9 cellular contexts compared by ENCODE assay signal in genomic region chr12:55739025-55739378, GRCh38. TPM values are rescaled to one million over a fixed set of nuclear protein-coding genes. Genes with fewer than 3 reads are reported as not detected.
DNase-seq lines count a peak whose midpoint lies in the region; ATAC-seq and TF ChIP-seq lines count a peak whose summit lies in the region.
"Had no signal": no experiment of that assay in that cellular context is flagged by ENCODE, and none has a peak within 500 bp of the region (broad histone marks: within the 10 kb centered on the region; RNA-seq: fewer than 3 reads in every experiment).

No MANE protein-coding gene starts in this region.

- H3K9me2 ChIP-seq in SK-N-SH (no peaks in the 10 kb centered on the region), PC-3 (replicated peaks; ENCODE audit: low read length) (no peaks in the 10 kb centered on the region)

- H3K4me3 ChIP-seq in SK-N-SH (ENCODE audit: low read depth in 2 of 2, low read length in 1 of 2): peak overlapping the region; percentile 66 to 98
- H3K4me3 ChIP-seq in PC-3 (ENCODE audit: low read length): peak overlapping the region; percentile 82; the same call in 1 of the 2 replicates
- H3K4me3 ChIP-seq in endocrine pancreas (ENCODE audit: control insufficient read depth, insufficient read depth, low read length): peak overlapping the region; percentile 88
- peak overlapping the region; percentile 64 for H3K4me3 ChIP-seq in psoas muscle

- H2AFZ ChIP-seq in SK-N-SH (ENCODE audit: low read depth): peak overlapping the region; percentile 100; the same call in 1 of the 2 replicates
- H2AFZ ChIP-seq in PC-3 (ENCODE audit: low read length): peak overlapping the region; percentile 95; the same call in 1 of the 2 replicates

- H3K36me3 ChIP-seq in SK-N-SH (replicated peaks in 1 of 2; ENCODE audit: control insufficient read depth in 1 of 2, insufficient read depth in 2 of 2, low read length in 1 of 2) (no peaks in the 10 kb centered on the region), PC-3 (ENCODE audit: low read depth, low read length) (no peaks in the 10 kb centered on the region; the same call in 1 of the 2 replicates), endocrine pancreas (ENCODE audit: control insufficient read depth, insufficient read depth, low read length) (no peaks in the 10 kb centered on the region), psoas muscle (ENCODE audit: insufficient read depth in 1 of 2, low read depth in 1 of 2) (no peaks in the 10 kb centered on the region)

- ATAC-seq in SK-N-SH treated with all-trans-retinoic acid at 6 μM for 48 hours: no peak
- ATAC-seq in PC-3: no peak
- ATAC-seq in psoas muscle: no peak
- no peak for ATAC-seq in HG03442 (IDR thresholded peaks at IDR 0.05; ENCODE audit: unreplicated experiment)

- H3K27me3 ChIP-seq in SK-N-SH (ENCODE audit: insufficient read depth) (no peaks in the 10 kb centered on the region), PC-3 (ENCODE audit: low read length) (no peaks in the 10 kb centered on the region), endocrine pancreas (ENCODE audit: control insufficient read depth, insufficient read depth, low read length) (no peaks in the 10 kb centered on the region), psoas muscle (ENCODE audit: insufficient read depth in 3 of 3, low read length in 2 of 3) (peaks cover 0 to 4% (median 0%) of the 10 kb centered on the region in 3 donors)

- POLR2A ChIA-PET in SK-N-SH (lab: Yijun Ruan, JAX): interaction anchor here (0.8 to 2.0 kb wide), 7 partner anchors 9 to 379 kb away, joined by 3 to 12 read pairs (median 4); partner anchors contain the start of genes DNAJC14, ORMDL2, RAB5B and SARNP
- POLR2A ChIA-PET in PC-3 (lab: Charles Lee; ENCODE audit: unreplicated experiment): interaction anchor here (1.6 kb wide), 1 partner anchor 10 kb away, joined by 6 read pairs; the partner anchor contains the start of gene CD63

- H3K4me2 ChIP-seq in SK-N-SH (peak overlapping the region; percentile 99; the same call in 1 of the 2 replicates), PC-3 (ENCODE audit: low read length) (peak overlapping the region; percentile 96)

- H3F3A ChIP-seq in SK-N-SH (replicated peaks; ENCODE audit: insufficient read depth) (peaks cover 17% of the 10 kb centered on the region), PC-3 (ENCODE audit: low read length, unreplicated experiment) (no peaks in the 10 kb centered on the region)

- no peaks in the 10 kb centered on the region for H3K79me2 ChIP-seq in SK-N-SH (ENCODE audit: insufficient read depth)
- H3K79me2 ChIP-seq in PC-3 (ENCODE audit: low read length): no peaks in the 10 kb centered on the region

- BruUV-seq in PC-3 (replicated peaks; lab: Mats Ljungman, UMichigan): no TSS peak

- H3K4me1 ChIP-seq in SK-N-SH (ENCODE audit: control insufficient read depth in 1 of 2, insufficient read depth in 2 of 2, low read depth in 1 of 2, low read length in 1 of 2) (peaks cover 9 to 24% of the 10 kb centered on the region in 2 experiments; a peak in 3 of 4 replicates), PC-3 (ENCODE audit: insufficient read depth, low read length) (peaks cover 16% of the 10 kb centered on the region), endocrine pancreas (ENCODE audit: control insufficient read depth, insufficient read depth, low read length) (no peaks in the 10 kb centered on the region), psoas muscle (peaks cover 4% of the 10 kb centered on the region)

- TF ChIP-seq CTCF in SK-N-SH (IDR thresholded peaks at IDR 0.05) (no peak), PC-3 (conservative IDR thresholded peaks at IDR 0.05; ENCODE audit: low read depth, low read length) (no peak), psoas muscle (IDR thresholded peaks at IDR 0.05) (no peak), GM13976 (IDR thresholded peaks at IDR 0.05; ENCODE audit: borderline replicate concordance, control extremely low read depth, extremely low read depth, insufficient read depth, missing control alignments) (no peak)

- CTCF ChIA-PET in SK-N-SH (lab: Yijun Ruan, JAX): interaction anchor here (0.7 to 14.4 kb wide), 45 partner anchors 9 to 302 kb away, joined by 3 to 358 read pairs (median 6); partner anchors contain the start of genes BLOC1S1, CD63, DNAJC14 and ORMDL2
- CTCF ChIA-PET in PC-3 (lab: Charles Lee): interaction anchor here (0.6 to 2.7 kb wide), 14 partner anchors 10 to 258 kb away, joined by 3 to 21 read pairs (median 6); partner anchors contain the start of genes CD63, ORMDL2, RAB5B and RDH5

- no peaks in the 10 kb centered on the region for H3K9me3 ChIP-seq in SK-N-SH
- no peaks in the 10 kb centered on the region for H3K9me3 ChIP-seq in PC-3 (ENCODE audit: low read length)
- no peaks in the 10 kb centered on the region for H3K9me3 ChIP-seq in endocrine pancreas (ENCODE audit: control insufficient read depth, low read length)
- no peaks in the 10 kb centered on the region for H3K9me3 ChIP-seq in psoas muscle

- TF ChIP-seq RAD21 in SK-N-SH (IDR thresholded peaks at IDR 0.05; ENCODE audit: low read length): no peak

- TF ChIP-seq EP300 in SK-N-SH (IDR thresholded peaks at IDR 0.05; ENCODE audit: borderline replicate concordance in 1 of 2, low read depth in 1 of 2, low read length in 1 of 2): no peak

- H3K27ac ChIP-seq in SK-N-SH (ENCODE audit: low read depth in 2 of 2, low read length in 1 of 2): peak overlapping the region; percentile 80 to 83; a peak in 2 of 4 replicates
- no peak overlapping the region for H3K27ac ChIP-seq in PC-3 (ENCODE audit: low read length)
- H3K27ac ChIP-seq in psoas muscle: no peak overlapping the region

- H4K20me1 ChIP-seq in SK-N-SH (ENCODE audit: insufficient read depth): no peaks in the 10 kb centered on the region
- H4K20me1 ChIP-seq in PC-3 (ENCODE audit: low read length): no peaks in the 10 kb centered on the region

- 87% methylated on average over 2 of the region's 2 CpGs for WGBS in SK-N-SH (ENCODE audit: low lambda C conversion rate)
- 76 to 87% (median 78%) methylated on average over 2 of the region's 2 CpGs for WGBS in psoas muscle, 3 donors

- no peak for DNase-seq in SK-N-SH
- no peak for DNase-seq in PC-3
- no peak for DNase-seq in psoas muscle
- no peak for DNase-seq in GM13976 (ENCODE audit: low spot score)
- DNase-seq in stimulated activated naive CD4-positive, alpha-beta T cell (lab: John Stamatoyannopoulos, UW): no peak
- DNase-seq: GOT3 had no signal

- H3K9ac ChIP-seq in SK-N-SH (no peak overlapping the region), PC-3 (ENCODE audit: low read length) (no peak overlapping the region), endocrine pancreas (ENCODE audit: control insufficient read depth, insufficient read depth, low read length) (no peak overlapping the region)

- in situ Hi-C loops in GM13976 (cut with MboI; ENCODE audit: low sequenced_read_pairs, unreplicated experiment): loop anchor here (10.0 kb wide), 2 partner anchors 206 to 296 kb away; no protein-coding TSS in a partner anchor

- intact Hi-C loops in PC-3 (cut with micrococcal nuclease) (loop anchor here (1.0 to 2.0 kb wide), 4 partner anchors 58 to 290 kb away; partner anchors contain the start of gene DGKA), psoas muscle (cut with DNase I) (loop anchor here (2.0 to 5.0 kb wide), 3 partner anchors 60 to 288 kb away; no protein-coding TSS in a partner anchor)

TF ChIP-seq in SK-N-SH, 30 proteins besides CTCF, POLR2A, EP300 and RAD21:
- TF ChIP-seq RFX5 (IDR thresholded peaks at IDR 0.05; ENCODE audit: low read length) (no peak), SIN3A (IDR thresholded peaks at IDR 0.05; ENCODE audit: borderline replicate concordance, low read depth, low read length) (no peak), GABPA (IDR thresholded peaks at IDR 0.05; ENCODE audit: low read depth) (no peak), YY1 (IDR thresholded peaks at IDR 0.05; ENCODE audit: low read depth) (no peak)

TF ChIP-seq in SK-N-SH treated with all-trans-retinoic acid at 6 μM for 48 hours, 23 proteins besides CTCF, POLR2A, EP300 and RAD21 (continues in another document):
- TF ChIP-seq RARB (CRISPR knock-in tag; IDR thresholded peaks at IDR 0.05): no peak

RNA-seq across cellular contexts. Expression of gene GDF11, which starts 3.9 kb away (rescaled TPM):
- polyA plus RNA-seq in SK-N-SH (2012; rRNA removed) (6.9 and 9.4 TPM in 2 replicates), psoas muscle (1 to 10 TPM in 2 of 3 donors, under 1 TPM in 1; 0.34 to 3.7 (median 2.3) TPM)
- polyA plus RNA-seq in SK-N-SH (2012; cell fraction: cytosol; rRNA removed): 5.3 and 8.8 TPM in 2 replicates
- polyA plus RNA-seq in SK-N-SH (2012; cell fraction: nucleus; rRNA removed): 7.2 and 8.0 TPM in 2 replicates
- total RNA-seq in PC-3 (2014; rRNA removed) (7.1 and 17.4 TPM in 2 replicates), psoas muscle (1 to 10 TPM in 3 of 4 donors, under 1 TPM in 1; 0.88 to 4.8 (median 1.4) TPM)

RNA-seq across cellular contexts. Expression of gene CD63, which starts 10.2 kb away (rescaled TPM):
- polyA plus RNA-seq in SK-N-SH (2012; rRNA removed) (1,022 and 1,465 TPM in 2 replicates), psoas muscle (1,000 to 10,000 TPM; 1,147 to 2,407 (median 1,257) TPM)
- 1,236 and 1,638 TPM in 2 replicates for polyA plus RNA-seq in SK-N-SH (2012; cell fraction: cytosol; rRNA removed)
- 454 and 623 TPM in 2 replicates for polyA plus RNA-seq in SK-N-SH (2012; cell fraction: nucleus; rRNA removed)
- total RNA-seq in PC-3 (2014; rRNA removed) (784 and 869 TPM in 2 replicates), psoas muscle (1,000 to 10,000 TPM in 2 of 4 donors, 100 to 1,000 TPM in 2; 592 to 1,401 (median 983) TPM)

RNA-seq across cellular contexts. Expression of gene RDH5, which starts 18.8 kb away (rescaled TPM):
- polyA plus RNA-seq in SK-N-SH (2012; rRNA removed): 5.2 and 5.4 TPM in 2 replicates
- 1.6 and 1.7 TPM in 2 replicates for polyA plus RNA-seq in SK-N-SH (2012; cell fraction: cytosol; rRNA removed)
- 46.0 and 49.7 TPM in 2 replicates for polyA plus RNA-seq in SK-N-SH (2012; cell fraction: nucleus; rRNA removed)
- 4.6 and 5.1 TPM in 2 replicates for total RNA-seq in PC-3 (2014; rRNA removed)
- total RNA-seq in psoas muscle: 10 to 100 TPM; 11.4 to 25.4 (median 16.0) TPM
- 10 to 100 TPM in 2 of 3 donors, 1 to 10 TPM in 1; 7.0 to 14.0 (median 11.9) TPM for polyA plus RNA-seq in psoas muscle

RNA-seq across cellular contexts. Expression of gene BLOC1S1, which starts 23.2 kb away (rescaled TPM):
- 277 and 331 TPM in 2 replicates for polyA plus RNA-seq in SK-N-SH (2012; rRNA removed)
- 243 and 313 TPM in 2 replicates for polyA plus RNA-seq in SK-N-SH (2012; cell fraction: cytosol; rRNA removed)
- polyA plus RNA-seq in SK-N-SH (2012; cell fraction: nucleus; rRNA removed): 89.7 and 130 TPM in 2 replicates
- 63.5 and 90.8 TPM in 2 replicates for total RNA-seq in PC-3 (2014; rRNA removed)
- 100 to 1,000 TPM; 127 to 193 (median 165) TPM for total RNA-seq in psoas muscle
- 100 to 1,000 TPM; 185 to 260 (median 228) TPM for polyA plus RNA-seq in psoas muscle

RNA-seq across cellular contexts. Expression of gene ITGA7, which starts 31.3 kb away (rescaled TPM):
- polyA plus RNA-seq in SK-N-SH (2012; rRNA removed) (17.6 and 19.7 TPM in 2 replicates), psoas muscle (100 to 1,000 TPM in 2 of 3 donors, 10 to 100 TPM in 1; 51.8 to 254 (median 152) TPM)
- 7.3 and 9.1 TPM in 2 replicates for polyA plus RNA-seq in SK-N-SH (2012; cell fraction: cytosol; rRNA removed)
- polyA plus RNA-seq in SK-N-SH (2012; cell fraction: nucleus; rRNA removed): 71.0 and 80.7 TPM in 2 replicates
- total RNA-seq in PC-3 (2014; rRNA removed) (4.4 and 9.7 TPM in 2 replicates), psoas muscle (100 to 1,000 TPM; 297 to 433 (median 350) TPM)

Comparison
In these comparisons a context has a peak if more than half of its experiments do, and no peak if none do; other contexts are left out.
1. H3K27ac ChIP-seq: peak in SK-N-SH (2 of 2); none in PC-3 (single experiment) and psoas muscle (single experiment).
2. Peak in every context shown above with its lines, with median percentiles within 50 percentile points of each other: H3K4me3 ChIP-seq.